1 cellular context compared by ENCODE assay signal in the genomic region with DNA sequence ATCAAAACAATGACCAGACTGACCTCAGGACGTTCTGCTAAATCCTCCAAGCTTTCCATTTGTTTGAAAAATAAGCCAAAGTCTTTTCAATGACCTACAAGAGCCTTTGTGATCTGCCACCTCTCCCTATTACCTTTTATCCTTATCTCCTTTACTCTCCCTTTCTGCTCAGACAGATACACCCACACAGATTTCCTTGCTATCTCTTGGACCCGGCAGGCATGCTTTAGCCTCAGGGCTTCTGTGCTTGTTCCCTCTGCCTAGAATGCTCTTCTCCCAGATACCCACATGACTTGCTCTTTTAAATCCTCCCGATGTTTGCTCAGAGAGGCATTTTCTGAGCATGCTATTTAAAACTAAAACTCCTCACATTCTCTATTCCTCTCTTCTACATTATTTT.
TF ChIP-seq lines count a peak whose summit lies in the region.

No MANE protein-coding gene starts in this region.

TF ChIP-seq in GM23338, 12 proteins besides CTCF, POLR2A, EP300 and RAD21 (continued from another document):
- TF ChIP-seq REST (IDR thresholded peaks at IDR 0.05; ENCODE audit: unreplicated experiment), result no peak
- no peak for TF ChIP-seq STAT1 (IDR thresholded peaks at IDR 0.05; ENCODE audit: unreplicated experiment)
- no peak for TF ChIP-seq ZNF462 (CRISPR knock-in tag; IDR thresholded peaks at IDR 0.05)
- no peak for TF ChIP-seq EZH2phosphoT487 (IDR thresholded peaks at IDR 0.05; ENCODE audit: unreplicated experiment)
- TF ChIP-seq JUNB (IDR thresholded peaks at IDR 0.05; ENCODE audit: unreplicated experiment), result no peak
- TF ChIP-seq ZNF114 (CRISPR knock-in tag; IDR thresholded peaks at IDR 0.05), result no peak
- TF ChIP-seq CREB1 (CRISPR knock-in tag; IDR thresholded peaks at IDR 0.05; ENCODE audit: low read depth), result no peak
- TF ChIP-seq NANOG (IDR thresholded peaks at IDR 0.05; ENCODE audit: borderline replicate concordance), result no peak
- no peak for TF ChIP-seq EZH2 (IDR thresholded peaks at IDR 0.05; ENCODE audit: low read depth, unreplicated experiment)
- no peak for TF ChIP-seq POLR2AphosphoS5 (IDR thresholded peaks at IDR 0.05; ENCODE audit: low read depth)
